1 cellular context compared by ENCODE assay signal in the genomic region with DNA sequence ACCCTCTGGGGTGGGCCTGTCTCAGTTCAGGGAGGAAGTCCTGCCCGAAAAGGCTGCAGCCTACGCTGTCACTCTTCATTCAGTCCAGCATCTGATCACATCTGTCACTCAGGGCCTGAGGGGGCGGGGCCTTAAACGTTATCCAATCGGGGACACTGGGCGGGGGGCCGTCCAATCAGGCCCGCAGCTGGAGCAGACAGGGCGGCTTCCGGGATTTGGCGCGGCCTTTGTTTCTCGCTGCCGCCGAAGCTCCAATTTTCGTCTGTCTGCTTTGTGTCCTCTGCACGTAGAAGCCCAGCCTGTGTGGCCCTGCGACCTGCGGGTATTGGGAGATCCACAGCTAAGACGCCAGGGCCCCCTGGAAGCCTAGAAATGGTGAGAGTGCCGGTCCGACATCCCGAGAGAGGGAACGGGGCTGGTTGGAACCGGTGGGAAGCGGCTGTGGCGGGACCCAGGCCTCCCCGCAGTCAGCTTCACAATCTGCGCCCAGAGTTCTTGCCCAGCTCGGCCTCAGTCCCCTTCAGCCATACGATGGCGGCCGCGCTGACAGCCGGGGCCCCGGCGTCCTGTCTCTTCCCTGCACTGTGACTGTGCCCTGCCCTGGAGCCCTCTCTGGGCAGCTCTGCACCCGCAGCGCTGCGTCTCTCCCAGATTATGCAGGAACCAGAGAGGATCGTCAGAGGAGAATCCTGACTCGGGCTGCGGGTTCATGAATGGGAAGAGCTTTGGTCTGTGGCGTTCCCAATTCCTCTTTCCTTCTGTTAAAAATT.
TF ChIP-seq lines count a peak whose summit lies in the region.

A gene (plus strand): TSS at position 224 of the 770 bp plus-strand sequence. CDS start 149 bp downstream, at position 373.

TF ChIP-seq in K562, 482 proteins besides CTCF, POLR2A, EP300 and RAD21 (continued from another document):
- TF ChIP-seq, protein P1, sequence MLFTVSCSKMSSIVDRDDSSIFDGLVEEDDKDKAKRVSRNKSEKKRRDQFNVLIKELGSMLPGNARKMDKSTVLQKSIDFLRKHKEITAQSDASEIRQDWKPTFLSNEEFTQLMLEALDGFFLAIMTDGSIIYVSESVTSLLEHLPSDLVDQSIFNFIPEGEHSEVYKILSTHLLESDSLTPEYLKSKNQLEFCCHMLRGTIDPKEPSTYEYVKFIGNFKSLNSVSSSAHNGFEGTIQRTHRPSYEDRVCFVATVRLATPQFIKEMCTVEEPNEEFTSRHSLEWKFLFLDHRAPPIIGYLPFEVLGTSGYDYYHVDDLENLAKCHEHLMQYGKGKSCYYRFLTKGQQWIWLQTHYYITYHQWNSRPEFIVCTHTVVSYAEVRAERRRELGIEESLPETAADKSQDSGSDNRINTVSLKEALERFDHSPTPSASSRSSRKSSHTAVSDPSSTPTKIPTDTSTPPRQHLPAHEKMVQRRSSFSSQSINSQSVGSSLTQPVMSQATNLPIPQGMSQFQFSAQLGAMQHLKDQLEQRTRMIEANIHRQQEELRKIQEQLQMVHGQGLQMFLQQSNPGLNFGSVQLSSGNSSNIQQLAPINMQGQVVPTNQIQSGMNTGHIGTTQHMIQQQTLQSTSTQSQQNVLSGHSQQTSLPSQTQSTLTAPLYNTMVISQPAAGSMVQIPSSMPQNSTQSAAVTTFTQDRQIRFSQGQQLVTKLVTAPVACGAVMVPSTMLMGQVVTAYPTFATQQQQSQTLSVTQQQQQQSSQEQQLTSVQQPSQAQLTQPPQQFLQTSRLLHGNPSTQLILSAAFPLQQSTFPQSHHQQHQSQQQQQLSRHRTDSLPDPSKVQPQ (CRISPR knock-in tag; IDR thresholded peaks at IDR 0.05; ENCODE audit: borderline replicate concordance), result no peak
- TF ChIP-seq, protein P2, sequence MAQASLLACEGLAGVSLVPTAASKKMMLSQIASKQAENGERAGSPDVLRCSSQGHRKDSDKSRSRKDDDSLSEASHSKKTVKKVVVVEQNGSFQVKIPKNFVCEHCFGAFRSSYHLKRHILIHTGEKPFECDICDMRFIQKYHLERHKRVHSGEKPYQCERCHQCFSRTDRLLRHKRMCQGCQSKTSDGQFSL (CRISPR knock-in tag; IDR thresholded peaks at IDR 0.05), result no peak
- TF ChIP-seq, protein P2 (tag; IDR thresholded peaks at IDR 0.05), result no peak
- TF ChIP-seq RBFOX2 (IDR thresholded peaks at IDR 0.05; ENCODE audit: low read depth, low read length), result peak; percentile 64
- TF ChIP-seq NFYB (IDR thresholded peaks at IDR 0.05; ENCODE audit: extremely low read depth, insufficient read length), result peak; percentile 60
- TF ChIP-seq POLR2G (IDR thresholded peaks at IDR 0.05; ENCODE audit: low read depth, low read length), result peak; percentile 55
- TF ChIP-seq PHF8 (IDR thresholded peaks at IDR 0.05; ENCODE audit: borderline replicate concordance, low read length), result peak; percentile 11; the same call in 1 of the 2 replicates
- no peak for TF ChIP-seq SLC30A9 (CRISPR knock-in tag; IDR thresholded peaks at IDR 0.05)
